In genomic region chr22:36311386-36312085, GRCh38 we compare ENCODE assay signal across 16 cellular contexts. TPM values are rescaled to one million over a fixed set of nuclear protein-coding genes. Genes with fewer than 3 reads are reported as not detected.
A peak's percentile ranks its signal among the peaks of the same experiment; 100 is the strongest.
DNase-seq lines count a peak whose midpoint lies in the region; ATAC-seq and TF ChIP-seq lines count a peak whose summit lies in the region.
"Had no signal": no experiment of that assay in that cellular context is flagged by ENCODE, and none has a peak within 500 bp of the region (broad histone marks: within the 10 kb centered on the region; RNA-seq: fewer than 3 reads in every experiment).

No MANE protein-coding gene starts in this region.

- H3K36me3 ChIP-seq in Caco-2 (ENCODE audit: control insufficient read depth, insufficient read depth, low read length) (peaks cover 3% of the 10 kb centered on the region), mesenchymal stem cell (ENCODE audit: control insufficient read depth in 1 of 2, insufficient read depth in 2 of 2, low read depth in 1 of 2, low read length in 2 of 2) (peaks cover 79 to 85% of the 10 kb centered on the region in 2 experiments)

- no peak overlapping the region for H3K4me3 Mint-ChIP-seq in Caco-2 (ENCODE audit: unreplicated experiment)
- H3K4me3 Mint-ChIP-seq in activated naive CD8-positive, alpha-beta T cell treated with anti-CD3 and anti-CD28 coated beads for 36 hours, result peak overlapping the region; percentile 18
- H3K4me3 Mint-ChIP-seq: activated CD4-positive, alpha-beta T cell treated with anti-CD3 and anti-CD28 coated beads for 36 hours had no signal

- no peak overlapping the region for H3K4ac ChIP-seq in mesenchymal stem cell (ENCODE audit: low read depth in 1 of 2, low read length in 2 of 2)

- CTCF ChIA-PET in Caco-2 (lab: Charles Lee), result no interaction called here

- H3K27me3 Mint-ChIP-seq in Caco-2 (ENCODE audit: insufficient read depth, unreplicated experiment), result no peaks in the 10 kb centered on the region
- no peaks in the 10 kb centered on the region for H3K27me3 Mint-ChIP-seq in activated naive CD8-positive, alpha-beta T cell treated with anti-CD3 and anti-CD28 coated beads for 36 hours
- H3K27me3 Mint-ChIP-seq: activated CD4-positive, alpha-beta T cell treated with anti-CD3 and anti-CD28 coated beads for 36 hours had no signal

- H3K4me2 ChIP-seq in mesenchymal stem cell (ENCODE audit: low read length, poor library complexity, severe bottlenecking), result no peak overlapping the region

- no peaks in the 10 kb centered on the region for H3K4me1 Mint-ChIP-seq in Caco-2 (ENCODE audit: low read depth, unreplicated experiment)
- H3K4me1 Mint-ChIP-seq in activated naive CD8-positive, alpha-beta T cell treated with anti-CD3 and anti-CD28 coated beads for 36 hours, result peaks cover 4% of the 10 kb centered on the region
- H3K4me1 Mint-ChIP-seq: activated CD4-positive, alpha-beta T cell treated with anti-CD3 and anti-CD28 coated beads for 36 hours had no signal

- DNase-seq in Caco-2 (no peak), M059J (ENCODE audit: low read depth) (peak; percentile 50), mesenchymal stem cell (peak; percentile 42), caudate nucleus (lab: John Stamatoyannopoulos, UW) (no peak), HuH-7.5 (ENCODE audit: low spot score) (no peak), retina (no peak)
- DNase-seq in activated naive CD8-positive, alpha-beta T cell treated with anti-CD3 and anti-CD28 coated beads for 36 hours, result no peak
- DNase-seq: activated CD4-positive, alpha-beta T cell treated with anti-CD3 and anti-CD28 coated beads for 36 hours; adrenal gland; foreskin melanocyte; KBM-7; mammary epithelial cell; NCI-H1092 treated with DMSO at 0.1 percent for 48 hours; NCI-H2171 had no signal

- H3K14ac ChIP-seq in mesenchymal stem cell (ENCODE audit: low read length in 2 of 2), result no peak overlapping the region

- POLR2A ChIA-PET in Caco-2 (lab: Charles Lee), result no interaction called here

- H3K79me1 ChIP-seq in mesenchymal stem cell (replicated peaks; ENCODE audit: low read length, poor library complexity, severe bottlenecking), result peaks cover 2% of the 10 kb centered on the region

- no peak overlapping the region for H2AK5ac ChIP-seq in mesenchymal stem cell (ENCODE audit: low read length, severe bottlenecking)

- no peaks in the 10 kb centered on the region for H3K27me3 ChIP-seq in Caco-2 (replicated peaks; ENCODE audit: control insufficient read depth, insufficient read depth, low read length)
- no peaks in the 10 kb centered on the region for H3K27me3 ChIP-seq in mesenchymal stem cell (ENCODE audit: control insufficient read depth in 1 of 2, insufficient read depth in 1 of 2, low read length in 2 of 2)
- H3K27me3 ChIP-seq: adrenal gland had no signal

- 73% methylated on average over 18 of the region's 18 CpGs for WGBS in mesenchymal stem cell

- H2AFZ ChIP-seq in mesenchymal stem cell (ENCODE audit: low read depth, low read length), result no peak overlapping the region

- no peaks in the 10 kb centered on the region for H3K4me1 ChIP-seq in Caco-2
- peaks cover 26% of the 10 kb centered on the region for H3K4me1 ChIP-seq in mesenchymal stem cell (ENCODE audit: control insufficient read depth, insufficient read depth, low read depth, low read length)
- H3K4me1 ChIP-seq: adrenal gland had no signal

- H3K27ac ChIP-seq in mesenchymal stem cell (ENCODE audit: low read length, poor library complexity, severe bottlenecking) (peak overlapping the region; percentile 14), caudate nucleus (ENCODE audit: low read depth, low read length) (no peak overlapping the region)
- H3K27ac ChIP-seq: adrenal gland had no signal

- no peak overlapping the region for H2BK5ac ChIP-seq in mesenchymal stem cell (ENCODE audit: low read depth, low read length, poor library complexity, severe bottlenecking)

- no peak overlapping the region for H3K23ac ChIP-seq in mesenchymal stem cell (ENCODE audit: low read length in 2 of 2)

- H4K8ac ChIP-seq in mesenchymal stem cell (ENCODE audit: low read length), result no peak overlapping the region

- BruUV-seq in Caco-2 (replicated peaks; lab: Mats Ljungman, UMichigan), result TSS peak; percentile 17

- no peak overlapping the region for H3K9ac ChIP-seq in mesenchymal stem cell (ENCODE audit: low read length)

- H2BK120ac ChIP-seq in mesenchymal stem cell (ENCODE audit: low read depth, low read length), result no peak overlapping the region

- H3K36me3 Mint-ChIP-seq in Caco-2 (ENCODE audit: insufficient read depth, unreplicated experiment), result peaks cover 97% of the 10 kb centered on the region
- H3K36me3 Mint-ChIP-seq in activated naive CD8-positive, alpha-beta T cell treated with anti-CD3 and anti-CD28 coated beads for 36 hours, result peaks cover 28% of the 10 kb centered on the region

- no peak overlapping the region for H2BK12ac ChIP-seq in mesenchymal stem cell (ENCODE audit: low read length in 2 of 2)

- TF ChIP-seq CTCF in Caco-2 (IDR thresholded peaks at IDR 0.05; ENCODE audit: insufficient read depth in 1 of 2, low read depth in 1 of 2, low read length in 1 of 2, severe bottlenecking in 1 of 2, unreplicated experiment in 1 of 2), result no peak

- H3K4me3 ChIP-seq in Caco-2 (ENCODE audit: low read depth, low read length) (no peak overlapping the region), mesenchymal stem cell (ENCODE audit: insufficient read depth in 1 of 2, low read depth in 1 of 2, low read length in 2 of 2) (no peak overlapping the region)
- H3K4me3 ChIP-seq: adrenal gland had no signal

- H3K9me3 ChIP-seq in Caco-2 (no peaks in the 10 kb centered on the region), mesenchymal stem cell (ENCODE audit: control insufficient read depth, low read length) (no peaks in the 10 kb centered on the region)
- H3K9me3 ChIP-seq: adrenal gland had no signal

- H3K9me3 Mint-ChIP-seq in Caco-2 (ENCODE audit: unreplicated experiment), result no peaks in the 10 kb centered on the region
- H3K9me3 Mint-ChIP-seq in activated naive CD8-positive, alpha-beta T cell treated with anti-CD3 and anti-CD28 coated beads for 36 hours, result no peaks in the 10 kb centered on the region

- ATAC-seq in HG02571 (IDR thresholded peaks at IDR 0.05; ENCODE audit: unreplicated experiment), result no peak
- ATAC-seq: activated CD4-positive, alpha-beta T cell treated with anti-CD3 and anti-CD28 coated beads for 36 hours; Right ventricle myocardium inferior had no signal

- intact Hi-C loops in Caco-2 (cut with micrococcal nuclease; ENCODE audit: unreplicated experiment), result no loop called here

- no peak overlapping the region for H2BK15ac ChIP-seq in mesenchymal stem cell (ENCODE audit: low read depth, poor library complexity, severe bottlenecking)

- no peak overlapping the region for H3K27ac Mint-ChIP-seq in Caco-2 (ENCODE audit: unreplicated experiment)
- H3K27ac Mint-ChIP-seq in activated naive CD8-positive, alpha-beta T cell treated with anti-CD3 and anti-CD28 coated beads for 36 hours, result peak overlapping the region; percentile 48

- no peak overlapping the region for H4K91ac ChIP-seq in mesenchymal stem cell (ENCODE audit: low read length)

- H3K18ac ChIP-seq in mesenchymal stem cell (ENCODE audit: low read depth in 1 of 2, low read length in 2 of 2), result no peak overlapping the region

RNA-seq across cellular contexts. Expression of gene APOL1, which starts 58.6 kb away (rescaled TPM):
- total RNA-seq in Caco-2 (2022), result 0.32 and 0.39 TPM in 2 replicates
- total RNA-seq in M059J (2014; rRNA removed; shearing (Covaris generic)), result 24.0 and 31.5 TPM in 2 replicates
- 10 to 100 TPM; 17.6 to 19.3 TPM for total RNA-seq in activated naive CD8-positive, alpha-beta T cell treated with anti-CD3 and anti-CD28 coated beads for 36 hours
- 19.4 TPM for polyA plus RNA-seq in mesenchymal stem cell (2013, experiment 1 of 2)
- 18.7 TPM for polyA plus RNA-seq in mesenchymal stem cell (2013, experiment 2 of 2)

Comparison
In these comparisons a context has a peak if more than half of its experiments do, and no peak if none do; other contexts are left out.
1. DNase-seq: peak in M059J (single experiment) and mesenchymal stem cell (single experiment); none in Caco-2 (0 of 2), activated naive CD8-positive, alpha-beta T cell treated with anti-CD3 and anti-CD28 coated beads for 36 hours (single experiment), caudate nucleus (0 of 61), HuH-7.5 (single experiment) and retina (single experiment).
2. RNA of gene APOL1, which starts 58.6 kb away (total RNA-seq): 24.0 to 31.5 TPM in M059J and 17.6 to 19.3 TPM in activated naive CD8-positive, alpha-beta T cell treated with anti-CD3 and anti-CD28 coated beads for 36 hours; 0.32 to 0.39 TPM in Caco-2; every median in the first group is over 10 times any median in the second.